In genomic region chr1:54542120-54542961, GRCh38 we compare ENCODE assay signal across 8 cellular contexts. TPM values are rescaled to one million over a fixed set of nuclear protein-coding genes. Genes with fewer than 3 reads are reported as not detected.
DNase-seq lines count a peak whose midpoint lies in the region; ATAC-seq and TF ChIP-seq lines count a peak whose summit lies in the region.

No MANE protein-coding gene starts in this region.

- TF ChIP-seq POLR2A in IMR-90 (IDR thresholded peaks at IDR 0.05; ENCODE audit: low read depth, low read length) (no peak; the same call in 1 of the 2 replicates), tibial nerve (IDR thresholded peaks at IDR 0.05) (no peak)

- peak overlapping the region; percentile 22 to 55 for H3K4me3 ChIP-seq in CD4-positive, alpha-beta memory T cell (ENCODE audit: low read length in 2 of 2)
- H3K4me3 ChIP-seq in IMR-90 (ENCODE audit: insufficient read depth, low read depth, low read length) = peak overlapping the region; percentile 13
- peak overlapping the region; percentile 29 to 74 (median 55) for H3K4me3 ChIP-seq in tibial nerve

- H3K56ac ChIP-seq in IMR-90 (ENCODE audit: extremely low read depth, insufficient read depth, low read length) = no peak overlapping the region

- no peaks in the 10 kb centered on the region for H4K20me1 ChIP-seq in IMR-90 (ENCODE audit: insufficient read depth, low read length)

- peak overlapping the region; percentile 84 for H2BK120ac ChIP-seq in IMR-90 (ENCODE audit: low read depth, low read length)

- H3K36me3 ChIP-seq in CD4-positive, alpha-beta memory T cell (ENCODE audit: insufficient read depth, low read length) = no peaks in the 10 kb centered on the region
- H3K36me3 ChIP-seq in IMR-90 (ENCODE audit: control insufficient read depth, insufficient read depth, low read length) = no peaks in the 10 kb centered on the region
- no peaks in the 10 kb centered on the region for H3K36me3 ChIP-seq in tibial nerve

- peak overlapping the region; percentile 58 to 64; a peak in 3 of 4 replicates for H4K8ac ChIP-seq in IMR-90 (ENCODE audit: low read depth in 2 of 2, low read length in 2 of 2)

- peak overlapping the region in 4 of 7 donors; percentile 37 to 88 (median 52) for H3K27ac Mint-ChIP-seq in CD4-positive, alpha-beta memory T cell
- H3K27ac Mint-ChIP-seq in activated naive CD4-positive, alpha-beta T cell treated with anti-CD3 and anti-CD28 coated beads for 36 hours = no peak overlapping the region

- ATAC-seq in IMR-90 (ENCODE audit: low read depth) = peak; percentile 84
- ATAC-seq in omental fat pad (ENCODE audit: low FRiP score) = peak; percentile 91

- peak overlapping the region; percentile 36; the same call in 1 of the 2 replicates for H4K91ac ChIP-seq in IMR-90 (ENCODE audit: insufficient read depth, low read depth, low read length)

- H3K27me3 Mint-ChIP-seq in CD4-positive, alpha-beta memory T cell = no peaks in the 10 kb centered on the region
- H3K27me3 Mint-ChIP-seq in activated naive CD4-positive, alpha-beta T cell treated with anti-CD3 and anti-CD28 coated beads for 36 hours (ENCODE audit: low read depth) = no peaks in the 10 kb centered on the region

- 1% methylated on average over 44 of the region's 61 CpGs; no CpG with 5 or more reads in 1 of the 2 experiments for WGBS in IMR-90 (ENCODE audit: extremely low coverage in 2 of 2, insufficient read length in 1 of 2), 2 experiments
- WGBS in tibial nerve, 2 donors = 2 to 3% methylated on average over 33 to 46 of the region's 61 CpGs

- H2BK20ac ChIP-seq in IMR-90 (ENCODE audit: low read depth, low read length) = no peak overlapping the region

- H3K27me3 ChIP-seq in CD4-positive, alpha-beta memory T cell (ENCODE audit: insufficient read depth, low read length) = no peaks in the 10 kb centered on the region
- H3K27me3 ChIP-seq in IMR-90 (ENCODE audit: control insufficient read depth, insufficient read depth, low read length) (peaks cover 5% of the 10 kb centered on the region), tibial nerve (no peaks in the 10 kb centered on the region)

- TF ChIP-seq EP300 in tibial nerve (IDR thresholded peaks at IDR 0.05) = no peak

- no peak overlapping the region for H3K18ac ChIP-seq in IMR-90 (ENCODE audit: low read depth, low read length)

- TF ChIP-seq RAD21 in IMR-90 (IDR thresholded peaks at IDR 0.05; ENCODE audit: low read length) = no peak

- peak overlapping the region; percentile 80 for H3K4ac ChIP-seq in IMR-90 (ENCODE audit: low read depth, low read length)

- dilution Hi-C loops in IMR-90 (cut with HindIII; ENCODE audit: low sequenced_read_pairs, unreplicated experiment) = no loop called here

- H3K4me1 ChIP-seq in CD4-positive, alpha-beta memory T cell (ENCODE audit: insufficient read depth, low read length) = peaks cover 16% of the 10 kb centered on the region
- H3K4me1 ChIP-seq in IMR-90 (ENCODE audit: control insufficient read depth, insufficient read depth, low read length) (peaks cover 14% of the 10 kb centered on the region), tibial nerve (peaks cover 0 to 23% (median 2%) of the 10 kb centered on the region in 4 donors)

- no peaks in the 10 kb centered on the region for H3K36me3 Mint-ChIP-seq in CD4-positive, alpha-beta memory T cell
- H3K36me3 Mint-ChIP-seq in activated naive CD4-positive, alpha-beta T cell treated with anti-CD3 and anti-CD28 coated beads for 36 hours (ENCODE audit: low read depth) = no peaks in the 10 kb centered on the region

- H3K4me1 Mint-ChIP-seq in CD4-positive, alpha-beta memory T cell = peaks cover 9 to 24% (median 11%) of the 10 kb centered on the region in 4 donors
- H3K4me1 Mint-ChIP-seq in activated naive CD4-positive, alpha-beta T cell treated with anti-CD3 and anti-CD28 coated beads for 36 hours (ENCODE audit: low read depth) = peaks cover 11% of the 10 kb centered on the region

- peak overlapping the region; percentile 75 to 89 (median 83) for H3K4me3 Mint-ChIP-seq in CD4-positive, alpha-beta memory T cell
- peak overlapping the region; percentile 70 for H3K4me3 Mint-ChIP-seq in activated naive CD4-positive, alpha-beta T cell treated with anti-CD3 and anti-CD28 coated beads for 36 hours

- POLR2A ChIA-PET in CD4-positive, alpha-beta memory T cell (lab: Charles Lee; ENCODE audit: partially characterized antibody) = no interaction called here
- POLR2A ChIA-PET in IMR-90 (lab: Charles Lee; ENCODE audit: unreplicated experiment) = no interaction called here

- H3K79me1 ChIP-seq in IMR-90 (ENCODE audit: low read depth in 1 of 2, low read length in 2 of 2) = 0 out of 4 replicates have a peak, but pooled peaks cover 0 to 3% of the 10 kb centered on the region in 2 experiments

- CTCF ChIA-PET in CD4-positive, alpha-beta memory T cell (lab: Charles Lee; ENCODE audit: partially characterized antibody) = interaction anchor here (1.7 kb wide), 1 partner anchor 43 kb away, joined by 4 read pairs; no protein-coding TSS in a partner anchor
- CTCF ChIA-PET in IMR-90 (lab: Yijun Ruan, JAX) = no interaction called here
- CTCF ChIA-PET in activated naive CD4-positive, alpha-beta T cell treated with anti-CD3 and anti-CD28 coated beads for 36 hours (lab: Charles Lee) = interaction anchor here (0.6 to 0.8 kb wide), 2 partner anchors 9 to 43 kb away, joined by 4 read pairs; no protein-coding TSS in a partner anchor

- H2AK5ac ChIP-seq in IMR-90 (ENCODE audit: low read depth, low read length) = peak overlapping the region; percentile 29; the same call in 1 of the 2 replicates

- H2BK5ac ChIP-seq in IMR-90 (ENCODE audit: low read depth, low read length, poor library complexity, severe bottlenecking) = peak overlapping the region; percentile 46

- H2BK15ac ChIP-seq in IMR-90 (ENCODE audit: low read depth, low read length) = peak overlapping the region; percentile 26; the same call in 1 of the 3 replicates

- no peak overlapping the region for H3K27ac ChIP-seq in CD4-positive, alpha-beta memory T cell (ENCODE audit: low read depth, low read length)
- H3K27ac ChIP-seq in IMR-90 (ENCODE audit: insufficient read depth, low read length) (peak overlapping the region; percentile 24; the same call in 1 of the 2 replicates), tibial nerve (peak overlapping the region; percentile 13 to 85 (median 74))

- peak overlapping the region; percentile 92 for H2AFZ ChIP-seq in IMR-90 (replicated peaks; ENCODE audit: low read length, poor library complexity)

- no peaks in the 10 kb centered on the region for H3K9me3 Mint-ChIP-seq in CD4-positive, alpha-beta memory T cell
- no peaks in the 10 kb centered on the region for H3K9me3 Mint-ChIP-seq in activated naive CD4-positive, alpha-beta T cell treated with anti-CD3 and anti-CD28 coated beads for 36 hours

- H3K4me2 ChIP-seq in IMR-90 (ENCODE audit: low read depth, low read length) = peak overlapping the region; percentile 78

- no peaks in the 10 kb centered on the region for H3K9me3 ChIP-seq in CD4-positive, alpha-beta memory T cell (ENCODE audit: control insufficient read depth in 1 of 2, low read length in 2 of 2)
- H3K9me3 ChIP-seq in IMR-90 (ENCODE audit: control insufficient read depth, insufficient read depth, low read length) (no peaks in the 10 kb centered on the region), tibial nerve (no peaks in the 10 kb centered on the region)

- no TSS peak for BruUV-seq in IMR-90 (replicated peaks; lab: Mats Ljungman, UMichigan)

- H2AK9ac ChIP-seq in IMR-90 (replicated peaks; ENCODE audit: low read depth, low read length, poor library complexity) = peak overlapping the region; percentile 88

- H3K9me1 ChIP-seq in IMR-90 (ENCODE audit: insufficient read depth, low read length) = peaks cover 16% of the 10 kb centered on the region; the same call in 1 of the 2 replicates

- H3K23ac ChIP-seq in IMR-90 (ENCODE audit: low read depth, low read length) = peak overlapping the region; percentile 59; the same call in 1 of the 2 replicates

- peak overlapping the region; percentile 8; the same call in 1 of the 2 replicates for H3K9ac ChIP-seq in IMR-90 (ENCODE audit: low read depth, low read length)

- in situ Hi-C loops in IMR-90 (cut with MboI; ENCODE audit: low sequenced_read_pairs) = no loop called here

- H3K14ac ChIP-seq in IMR-90 (replicated peaks; ENCODE audit: low read depth, low read length) = peak overlapping the region; percentile 42; the same call in 1 of the 2 replicates

- intact Hi-C loops in CD4-positive, alpha-beta memory T cell (cut with micrococcal nuclease) = loop anchor here (1.0 kb wide), 1 partner anchor 43 kb away; no protein-coding TSS in a partner anchor
- intact Hi-C loops in IMR-90 (cut with micrococcal nuclease) = no loop called here
- intact Hi-C loops in activated naive CD4-positive, alpha-beta T cell treated with anti-CD3 and anti-CD28 coated beads for 36 hours (cut with micrococcal nuclease) = loop anchor here (1.0 to 2.0 kb wide), 5 partner anchors 72 to 256 kb away; partner anchors contain the start of genes PARS2 and TTC4

- TF ChIP-seq CTCF in GM20000 (IDR thresholded peaks at IDR 0.05; ENCODE audit: extremely low read depth, missing control alignments) (no peak), IMR-90 (conservative IDR thresholded peaks at IDR 0.05; ENCODE audit: low read depth, low read length) (0 out of 2 replicates have a peak, but pooled peaks have one; percentile 17), omental fat pad (IDR thresholded peaks at IDR 0.05) (no peak), tibial nerve (IDR thresholded peaks at IDR 0.05) (peak in 4 of 5 experiments; percentile 7 to 23 (median 11))

- DNase-seq in CD4-positive, alpha-beta memory T cell = peak; percentile 42 to 61 (median 49)
- peak; percentile 70 for DNase-seq in GM20000 (ENCODE audit: low spot score)
- DNase-seq in IMR-90 = peak; percentile 50
- DNase-seq in SIG-M5 (lab: John Stamatoyannopoulos, UW) = peak; percentile 34
- peak; percentile 85 for DNase-seq in activated naive CD4-positive, alpha-beta T cell treated with anti-CD3 and anti-CD28 coated beads for 36 hours
- peak; percentile 43 for DNase-seq in germinal center (ENCODE audit: low spot score)
- peak; percentile 44 for DNase-seq in omental fat pad (ENCODE audit: low spot score)
- no peak for DNase-seq in tibial nerve (ENCODE audit: low spot score in 2 of 2)

- H4K5ac ChIP-seq in IMR-90 (ENCODE audit: low read depth, low read length) = peak overlapping the region; percentile 19; the same call in 1 of the 2 replicates

TF ChIP-seq in IMR-90, 13 proteins besides CTCF, POLR2A, EP300 and RAD21 (continues in another document):
- no peak for TF ChIP-seq MAFK (IDR thresholded peaks at IDR 0.05; ENCODE audit: low read depth, low read length)

RNA-seq across cellular contexts. Expression of gene ACOT11, which starts 5.7 kb away (rescaled TPM):
- under 1 TPM; 0.64 to 1.00 TPM for total RNA-seq in CD4-positive, alpha-beta memory T cell
- polyA plus RNA-seq in CD4-positive, alpha-beta memory T cell = not detected
- total RNA-seq in IMR-90 (2012; rRNA removed) (2.5 TPM in 2 replicates), omental fat pad (1 to 10 TPM; 1.4 to 3.8 (median 3.2) TPM), tibial nerve (10 to 100 TPM in 2 of 4 donors, 1 to 10 TPM in 2; 7.5 to 13.8 (median 10.2) TPM)
- polyA plus RNA-seq in IMR-90 (2012; rRNA removed) = 2.7 and 3.1 TPM in 2 replicates
- polyA plus RNA-seq in IMR-90 (2012; cell fraction: cytosol; rRNA removed) = 1.0 and 1.8 TPM in 2 replicates
- 4.2 and 8.7 TPM in 2 replicates for polyA plus RNA-seq in IMR-90 (2012; cell fraction: nucleus; rRNA removed; ENCODE audit: low replicate concordance)
- total RNA-seq in activated naive CD4-positive, alpha-beta T cell treated with anti-CD3 and anti-CD28 coated beads for 36 hours = 1 to 10 TPM; 1.1 to 1.2 TPM

Comparison
In these comparisons a context has a peak if more than half of its experiments do, and no peak if none do; other contexts are left out.
1. DNase-seq: peak in CD4-positive, alpha-beta memory T cell (5 of 5), GM20000 (single experiment), IMR-90 (single experiment), SIG-M5 (single experiment), activated naive CD4-positive, alpha-beta T cell treated with anti-CD3 and anti-CD28 coated beads for 36 hours (single experiment), germinal center (single experiment) and omental fat pad (single experiment); none in tibial nerve (0 of 2).
2. CTCF ChIP-seq: peak in IMR-90 (single experiment) and tibial nerve (4 of 5); none in GM20000 (single experiment) and omental fat pad (0 of 3).
3. Peak in every context shown above with its lines, with median percentiles within 50 percentile points of each other: H3K4me3 ChIP-seq.